Comparison of ENCODE assay signal across 9 cellular contexts in genomic region chr14:97120204-97121120, GRCh38.
DNase-seq lines count a peak whose midpoint lies in the region; ATAC-seq and TF ChIP-seq lines count a peak whose summit lies in the region.
"Had no signal": no experiment of that assay in that cellular context is flagged by ENCODE, and none has a peak within 500 bp of the region (broad histone marks: within the 10 kb centered on the region; RNA-seq: fewer than 3 reads in every experiment).

No MANE protein-coding gene starts in this region.

- no peak overlapping the region for H3K4ac ChIP-seq in mesenchymal stem cell (ENCODE audit: low read depth in 1 of 2, low read length in 2 of 2)

- H3K27me3 Mint-ChIP-seq in activated naive CD8-positive, alpha-beta T cell treated with anti-CD3 and anti-CD28 coated beads for 36 hours: no peaks in the 10 kb centered on the region

- H3K14ac ChIP-seq in mesenchymal stem cell (ENCODE audit: low read length in 2 of 2): no peak overlapping the region

- no peak overlapping the region for H3K18ac ChIP-seq in mesenchymal stem cell (ENCODE audit: low read depth in 1 of 2, low read length in 2 of 2)

- no peak overlapping the region for H3K23ac ChIP-seq in mesenchymal stem cell (ENCODE audit: low read length in 2 of 2)

- H3K9ac ChIP-seq in mesenchymal stem cell (ENCODE audit: low read length): no peak overlapping the region

- ATAC-seq in HG02588 (IDR thresholded peaks at IDR 0.05; ENCODE audit: unreplicated experiment): peak; percentile 85
- ATAC-seq: pancreas had no signal

- H2AK5ac ChIP-seq in mesenchymal stem cell (ENCODE audit: low read length, severe bottlenecking): no peak overlapping the region

- peak overlapping the region; percentile 96 for H3K27ac Mint-ChIP-seq in activated naive CD8-positive, alpha-beta T cell treated with anti-CD3 and anti-CD28 coated beads for 36 hours

- no peak overlapping the region for H2BK12ac ChIP-seq in mesenchymal stem cell (ENCODE audit: low read length in 2 of 2)

- no peak overlapping the region for H2BK120ac ChIP-seq in mesenchymal stem cell (ENCODE audit: low read depth, low read length)

- H2AFZ ChIP-seq in mesenchymal stem cell (ENCODE audit: low read depth, low read length): no peak overlapping the region

- H3K79me1 ChIP-seq in mesenchymal stem cell (replicated peaks; ENCODE audit: low read length, poor library complexity, severe bottlenecking): no peaks in the 10 kb centered on the region

- H3K27me3 ChIP-seq in mesenchymal stem cell (ENCODE audit: control insufficient read depth in 1 of 2, insufficient read depth in 1 of 2, low read length in 2 of 2) (no peaks in the 10 kb centered on the region), tibial nerve (no peaks in the 10 kb centered on the region)
- H3K27me3 ChIP-seq: pancreas had no signal

- H3K4me3 Mint-ChIP-seq in activated naive CD8-positive, alpha-beta T cell treated with anti-CD3 and anti-CD28 coated beads for 36 hours: peak overlapping the region; percentile 49

- 49% methylated on average over 6 of the region's 7 CpGs for WGBS in mesenchymal stem cell
- 60 to 73% methylated on average over 7 of the region's 7 CpGs for WGBS in tibial nerve, 2 donors

- H2BK15ac ChIP-seq in mesenchymal stem cell (ENCODE audit: low read depth, poor library complexity, severe bottlenecking): no peak overlapping the region

- TF ChIP-seq CTCF in tibial nerve (IDR thresholded peaks at IDR 0.05): no peak

- DNase-seq in T1000 (lab: John Stamatoyannopoulos, UW): peak; percentile 19
- DNase-seq in activated naive CD8-positive, alpha-beta T cell treated with anti-CD3 and anti-CD28 coated beads for 36 hours: peak; percentile 58
- DNase-seq in stimulated activated CD8-positive, alpha-beta memory T cell treated with anti-CD3 and anti-CD28 coated beads, Interleukin-4, amount 100 ng/mL, for 48 hours: peak; percentile 67
- DNase-seq in mesenchymal stem cell: no peak
- no peak for DNase-seq in NCI-H2081 treated with DMSO at 0.1 percent for 48 hours (lab: John Stamatoyannopoulos, UW)
- no peak for DNase-seq in NCI-H446 treated with DMSO at 0.1 percent for 48 hours (lab: John Stamatoyannopoulos, UW)
- DNase-seq in tibial nerve (ENCODE audit: low spot score in 2 of 2): no peak
- DNase-seq: pancreas had no signal

- no peak overlapping the region for H4K8ac ChIP-seq in mesenchymal stem cell (ENCODE audit: low read length)

- no peaks in the 10 kb centered on the region for H3K36me3 Mint-ChIP-seq in activated naive CD8-positive, alpha-beta T cell treated with anti-CD3 and anti-CD28 coated beads for 36 hours

- H3K27ac ChIP-seq in mesenchymal stem cell (ENCODE audit: low read length, poor library complexity, severe bottlenecking) (no peak overlapping the region), tibial nerve (no peak overlapping the region)
- H3K27ac ChIP-seq: pancreas had no signal

- H4K91ac ChIP-seq in mesenchymal stem cell (ENCODE audit: low read length): no peak overlapping the region

- H3K4me3 ChIP-seq in mesenchymal stem cell (ENCODE audit: insufficient read depth in 1 of 2, low read depth in 1 of 2, low read length in 2 of 2) (no peak overlapping the region), tibial nerve (no peak overlapping the region)
- H3K4me3 ChIP-seq: pancreas had no signal

- TF ChIP-seq POLR2A in tibial nerve (IDR thresholded peaks at IDR 0.05): no peak

- H3K36me3 ChIP-seq in mesenchymal stem cell (ENCODE audit: control insufficient read depth in 1 of 2, insufficient read depth in 2 of 2, low read depth in 1 of 2, low read length in 2 of 2) (no peaks in the 10 kb centered on the region), tibial nerve (no peaks in the 10 kb centered on the region)
- H3K36me3 ChIP-seq: pancreas had no signal

- no peak overlapping the region for H2BK5ac ChIP-seq in mesenchymal stem cell (ENCODE audit: low read depth, low read length, poor library complexity, severe bottlenecking)

- H3K4me1 ChIP-seq in mesenchymal stem cell (ENCODE audit: control insufficient read depth, insufficient read depth, low read depth, low read length) (no peaks in the 10 kb centered on the region), tibial nerve (no peaks in the 10 kb centered on the region)
- H3K4me1 ChIP-seq: pancreas had no signal

- no peak overlapping the region for H3K4me2 ChIP-seq in mesenchymal stem cell (ENCODE audit: low read length, poor library complexity, severe bottlenecking)

- H3K4me1 Mint-ChIP-seq in activated naive CD8-positive, alpha-beta T cell treated with anti-CD3 and anti-CD28 coated beads for 36 hours: peaks cover 34% of the 10 kb centered on the region

- no peak for TF ChIP-seq EP300 in tibial nerve (IDR thresholded peaks at IDR 0.05)

- no peaks in the 10 kb centered on the region for H3K9me3 Mint-ChIP-seq in activated naive CD8-positive, alpha-beta T cell treated with anti-CD3 and anti-CD28 coated beads for 36 hours

- H3K9me3 ChIP-seq in mesenchymal stem cell (ENCODE audit: control insufficient read depth, low read length) (no peaks in the 10 kb centered on the region), tibial nerve (no peaks in the 10 kb centered on the region)
- H3K9me3 ChIP-seq: pancreas had no signal

Comparison
In these comparisons a context has a peak if more than half of its experiments do, and no peak if none do; other contexts are left out.
1. DNase-seq: peak in T1000 (single experiment), activated naive CD8-positive, alpha-beta T cell treated with anti-CD3 and anti-CD28 coated beads for 36 hours (single experiment) and stimulated activated CD8-positive, alpha-beta memory T cell treated with anti-CD3 and anti-CD28 coated beads, Interleukin-4, amount 100 ng/mL, for 48 hours (single experiment); none in mesenchymal stem cell (single experiment), NCI-H2081 treated with DMSO at 0.1 percent for 48 hours (single experiment), NCI-H446 treated with DMSO at 0.1 percent for 48 hours (single experiment) and tibial nerve (0 of 2).